ENCODE assay signal across 9 cellular contexts in the genomic region with DNA sequence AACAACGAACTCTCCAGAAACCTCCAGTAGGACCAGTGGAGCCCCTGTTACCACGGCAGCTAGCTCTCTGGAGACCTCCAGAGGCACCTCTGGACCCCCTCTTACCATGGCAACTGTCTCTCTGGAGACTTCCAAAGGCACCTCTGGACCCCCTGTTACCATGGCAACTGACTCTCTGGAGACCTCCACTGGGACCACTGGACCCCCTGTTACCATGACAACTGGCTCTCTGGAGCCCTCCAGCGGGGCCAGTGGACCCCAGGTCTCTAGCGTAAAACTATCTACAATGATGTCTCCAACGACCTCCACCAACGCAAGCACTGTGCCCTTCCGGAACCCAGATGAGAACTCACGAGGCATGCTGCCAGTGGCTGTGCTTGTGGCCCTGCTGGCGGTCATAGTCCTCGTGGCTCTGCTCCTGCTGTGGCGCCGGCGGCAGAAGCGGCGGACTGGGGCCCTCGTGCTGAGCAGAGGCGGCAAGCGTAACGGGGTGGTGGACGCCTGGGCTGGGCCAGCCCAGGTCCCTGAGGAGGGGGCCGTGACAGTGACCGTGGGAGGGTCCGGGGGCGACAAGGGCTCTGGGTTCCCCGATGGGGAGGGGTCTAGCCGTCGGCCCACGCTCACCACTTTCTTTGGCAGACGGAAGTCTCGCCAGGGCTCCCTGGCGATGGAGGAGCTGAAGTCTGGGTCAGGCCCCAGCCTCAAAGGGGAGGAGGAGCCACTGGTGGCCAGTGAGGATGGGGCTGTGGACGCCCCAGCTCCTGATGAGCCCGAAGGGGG. TPM values are rescaled to one million over a fixed set of nuclear protein-coding genes. Genes with fewer than 3 reads are reported as not detected.
DNase-seq lines count a peak whose midpoint lies in the region; ATAC-seq and TF ChIP-seq lines count a peak whose summit lies in the region.
"Had no signal": no experiment of that assay in that cellular context is flagged by ENCODE, and none has a peak within 500 bp of the region (broad histone marks: within the 10 kb centered on the region; RNA-seq: fewer than 3 reads in every experiment).

No MANE protein-coding gene starts in this region.

- ATAC-seq in activated naive CD8-positive, alpha-beta T cell treated with anti-CD3 and anti-CD28 coated beads, Interleukin-2, amount 50 U/mL, for 24 hours = peak; percentile 23
- ATAC-seq in GM18858 (IDR thresholded peaks at IDR 0.05; ENCODE audit: unreplicated experiment) = no peak
- ATAC-seq in HG03439 (IDR thresholded peaks at IDR 0.05; ENCODE audit: unreplicated experiment) = no peak

- WGBS in tibial nerve, 2 donors = 73 to 84% methylated on average over 31 to 32 of the region's 33 CpGs

- peaks cover 74% of the 10 kb centered on the region for H3K79me2 ChIP-seq in DOHH2 (ENCODE audit: control insufficient read depth, low read length)

- H3K4me1 ChIP-seq in DOHH2 (ENCODE audit: control insufficient read depth, low read length) (peaks cover 56% of the 10 kb centered on the region), neutrophil (ENCODE audit: control insufficient read depth in 1 of 2, insufficient read depth in 1 of 2, low read depth in 1 of 2, low read length in 1 of 2) (peaks cover 69 to 70% of the 10 kb centered on the region in 2 experiments), tibial nerve (peaks cover 0 to 15% (median 7%) of the 10 kb centered on the region in 4 donors)

- H3K9me3 Mint-ChIP-seq in activated naive CD8-positive, alpha-beta T cell treated with anti-CD3 and anti-CD28 coated beads, Interleukin-2, amount 50 U/mL, for 24 hours = no peaks in the 10 kb centered on the region

- peak overlapping the region; percentile 99 for H3K27ac Mint-ChIP-seq in activated naive CD8-positive, alpha-beta T cell treated with anti-CD3 and anti-CD28 coated beads, Interleukin-2, amount 50 U/mL, for 24 hours

- DNase-seq in SK-N-DZ (ENCODE audit: low spot score) = peak; percentile 57
- DNase-seq in activated naive CD8-positive, alpha-beta T cell treated with anti-CD3 and anti-CD28 coated beads, Interleukin-2, amount 50 U/mL, for 24 hours = peak; percentile 65
- no peak for DNase-seq in NCI-H748 treated with DMSO at 0.1 percent for 48 hours (lab: John Stamatoyannopoulos, UW)
- DNase-seq in tibial nerve (ENCODE audit: low spot score in 2 of 2) = no peak
- DNase-seq: occipital lobe had no signal

- no peaks in the 10 kb centered on the region for H3K9me3 ChIP-seq in DOHH2 (ENCODE audit: control insufficient read depth, insufficient read depth, low read length)
- no peaks in the 10 kb centered on the region for H3K9me3 ChIP-seq in neutrophil
- H3K9me3 ChIP-seq in tibial nerve = no peaks in the 10 kb centered on the region

- peak overlapping the region; percentile 88 for H3K4me3 ChIP-seq in DOHH2 (ENCODE audit: low read length)
- peak overlapping the region; percentile 32 to 58 for H3K4me3 ChIP-seq in neutrophil (ENCODE audit: low read depth in 1 of 2, low read length in 1 of 2)
- peak overlapping the region in 2 of 4 donors; percentile 14 to 32 for H3K4me3 ChIP-seq in tibial nerve

- no peaks in the 10 kb centered on the region for H3K27me3 Mint-ChIP-seq in activated naive CD8-positive, alpha-beta T cell treated with anti-CD3 and anti-CD28 coated beads, Interleukin-2, amount 50 U/mL, for 24 hours

- peaks cover 68% of the 10 kb centered on the region for H3K4me1 Mint-ChIP-seq in activated naive CD8-positive, alpha-beta T cell treated with anti-CD3 and anti-CD28 coated beads, Interleukin-2, amount 50 U/mL, for 24 hours

- peak overlapping the region; percentile 100 for H3K4me3 Mint-ChIP-seq in activated naive CD8-positive, alpha-beta T cell treated with anti-CD3 and anti-CD28 coated beads, Interleukin-2, amount 50 U/mL, for 24 hours

- no peak for TF ChIP-seq EP300 in tibial nerve (IDR thresholded peaks at IDR 0.05)

- TF ChIP-seq POLR2A in tibial nerve (IDR thresholded peaks at IDR 0.05) = no peak

- peaks cover 5% of the 10 kb centered on the region; the same call in 1 of the 2 replicates for H4K20me1 ChIP-seq in DOHH2 (ENCODE audit: control insufficient read depth, insufficient read depth, low read depth, low read length)

- peaks cover 40% of the 10 kb centered on the region for H3K36me3 Mint-ChIP-seq in activated naive CD8-positive, alpha-beta T cell treated with anti-CD3 and anti-CD28 coated beads, Interleukin-2, amount 50 U/mL, for 24 hours (ENCODE audit: low read depth)

- H3K27ac ChIP-seq in DOHH2 (ENCODE audit: low read depth, low read length) (peak overlapping the region; percentile 93), neutrophil (peak overlapping the region; percentile 90), tibial nerve (peak overlapping the region in 1 of 4 donors; percentile 74)

- TF ChIP-seq CTCF in DOHH2 (IDR thresholded peaks at IDR 0.05; ENCODE audit: low read depth, low read length, poor library complexity, severe bottlenecking) (peak; percentile 62), neutrophil (IDR thresholded peaks at IDR 0.05) (no peak), tibial nerve (IDR thresholded peaks at IDR 0.05) (no peak)

- H3K27me3 ChIP-seq in DOHH2 (ENCODE audit: control insufficient read depth, low read length) (no peaks in the 10 kb centered on the region), neutrophil (no peaks in the 10 kb centered on the region), tibial nerve (no peaks in the 10 kb centered on the region)

- H3K36me3 ChIP-seq in DOHH2 (ENCODE audit: control insufficient read depth, low read length) (peaks cover 48% of the 10 kb centered on the region), neutrophil (no peaks in the 10 kb centered on the region), tibial nerve (no peaks in the 10 kb centered on the region)

- H3K9me2 ChIP-seq in DOHH2 (replicated peaks; ENCODE audit: control insufficient read depth, low read length) = no peaks in the 10 kb centered on the region

- peak overlapping the region; percentile 92 for H3K4me2 ChIP-seq in DOHH2 (ENCODE audit: low read length)

- peaks cover 13% of the 10 kb centered on the region for H3F3A ChIP-seq in DOHH2 (ENCODE audit: control insufficient read depth, insufficient read depth)

RNA-seq across cellular contexts. Expression of a gene that starts 1.3 kb away (rescaled TPM):
- polyA plus RNA-seq in SK-N-DZ (2014; cell fraction: cytosol; rRNA removed) = 1.1 and 1.8 TPM in 2 replicates
- polyA plus RNA-seq in SK-N-DZ (2014; cell fraction: nucleus; rRNA removed) = 0.45 and 0.51 TPM in 2 replicates
- 1 to 10 TPM; 1.1 to 1.5 (median 1.3) TPM for total RNA-seq in tibial nerve

RNA-seq across cellular contexts. Expression of a gene that starts 14.7 kb away (rescaled TPM):
- 171 and 173 TPM in 2 replicates for polyA plus RNA-seq in SK-N-DZ (2014; cell fraction: cytosol; rRNA removed)
- 105 TPM in 2 replicates for polyA plus RNA-seq in SK-N-DZ (2014; cell fraction: nucleus; rRNA removed)
- total RNA-seq in tibial nerve = 10 to 100 TPM; 15.3 to 50.4 (median 38.5) TPM

Comparison
In these comparisons a context has a peak if more than half of its experiments do, and no peak if none do; other contexts are left out.
1. DNase-seq: peak in SK-N-DZ (single experiment) and activated naive CD8-positive, alpha-beta T cell treated with anti-CD3 and anti-CD28 coated beads, Interleukin-2, amount 50 U/mL, for 24 hours (single experiment); none in NCI-H748 treated with DMSO at 0.1 percent for 48 hours (single experiment) and tibial nerve (0 of 2).